In genomic region chr3:13782501-13782900, GRCh38 we compare ENCODE assay signal across 1 cellular context.
TF ChIP-seq lines count a peak whose summit lies in the region.

No MANE protein-coding gene starts in this region.

TF ChIP-seq in SK-N-SH, 30 proteins besides CTCF, POLR2A, EP300 and RAD21 (continued from another document):
- no peak for TF ChIP-seq SIN3A (IDR thresholded peaks at IDR 0.05; ENCODE audit: borderline replicate concordance, low read depth, low read length)
- no peak for TF ChIP-seq REST (IDR thresholded peaks at IDR 0.05; ENCODE audit: low read depth, low read length)
- TF ChIP-seq ELF1 (IDR thresholded peaks at IDR 0.05): no peak
- no peak for TF ChIP-seq JUND (IDR thresholded peaks at IDR 0.05)
- no peak for TF ChIP-seq CHD2 (IDR thresholded peaks at IDR 0.05; ENCODE audit: low read length, partially characterized antibody)
- no peak for TF ChIP-seq NRF1 (IDR thresholded peaks at IDR 0.05; ENCODE audit: low read depth, low read length)
- no peak for TF ChIP-seq SMC3 (IDR thresholded peaks at IDR 0.05; ENCODE audit: low read depth, low read length)
- TF ChIP-seq RCOR1 (IDR thresholded peaks at IDR 0.05; ENCODE audit: low read length): no peak
- TF ChIP-seq USF1 (IDR thresholded peaks at IDR 0.05; ENCODE audit: borderline replicate concordance, low read depth): no peak
